ENCODE assay signal across 23 cellular contexts in the genomic region with DNA sequence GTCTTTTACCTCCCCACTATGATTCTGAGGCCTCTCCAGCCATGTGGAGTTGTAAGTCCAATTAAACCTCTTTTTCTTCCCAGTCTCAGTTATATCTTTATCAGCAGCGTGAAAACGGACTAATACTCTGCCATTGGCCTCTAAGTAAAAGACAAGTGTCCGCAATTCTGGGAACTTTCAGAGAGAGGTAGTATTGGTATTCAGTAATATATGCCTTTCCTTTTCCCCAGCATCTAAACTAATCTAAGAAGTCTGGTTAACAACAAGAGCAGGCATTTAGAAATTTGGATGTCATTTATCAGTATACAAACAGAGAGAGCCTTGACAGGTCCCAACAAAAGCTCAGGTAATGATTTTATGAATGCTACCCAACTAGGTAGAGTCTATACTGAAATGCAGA.
DNase-seq lines count a peak whose midpoint lies in the region; ATAC-seq, FAIRE-seq and TF ChIP-seq lines count a peak whose summit lies in the region.
"Had no signal": no experiment of that assay in that cellular context is flagged by ENCODE, and none has a peak within 500 bp of the region (broad histone marks: within the 10 kb centered on the region; RNA-seq: fewer than 3 reads in every experiment).

No MANE protein-coding gene starts in this region.

- H2AFZ ChIP-seq in K562 (ENCODE audit: low read depth, low read length) = no peak overlapping the region
- H2AFZ ChIP-seq: GM23338 had no signal

- no peak for FAIRE-seq in K562 (lab: Jason Lieb, UNC)
- FAIRE-seq: A204.1, GM12891, GM18507, GM19239 had no signal

- H3K9me1 ChIP-seq in K562 (ENCODE audit: control insufficient read depth, insufficient read depth, low read length) = no peaks in the 10 kb centered on the region

- intact Hi-C loops in K562 (cut with micrococcal nuclease) = no loop called here

- POLR2A ChIA-PET in K562 (lab: Yijun Ruan, JAX) = interaction anchor here (0.6 kb wide), 1 partner anchor 499 kb away, joined by 3 read pairs; no protein-coding TSS in a partner anchor

- H3K9me3 ChIP-seq in K562 (replicated peaks; ENCODE audit: control insufficient read depth, insufficient read depth, low read depth, low read length) = no peaks in the 10 kb centered on the region
- H3K9me3 ChIP-seq: BLaER1 had no signal

- in situ Hi-C loops in K562 (cut with MboI) = no loop called here

- no TSS peak for BruUV-seq in K562 (replicated peaks; lab: Mats Ljungman, UMichigan)

- H3K4me1 ChIP-seq in K562 (replicated peaks in 1 of 2; ENCODE audit: control insufficient read depth in 2 of 2, insufficient read depth in 2 of 2, low read length in 2 of 2) = peaks cover 0 to 15% of the 10 kb centered on the region in 2 experiments; a peak in 4 of 5 replicates
- H3K4me1 ChIP-seq: BLaER1 had no signal

- DNase-seq in activated T-cell treated with anti-CD3 and anti-CD28 coated beads, Interleukin-2, amount 50 U/mL, for 24 hours = no peak
- DNase-seq in activated T-cell treated with anti-CD3 and anti-CD28 coated beads, Interleukin-2, amount 50 U/mL, for 72 hours = no peak
- DNase-seq in K562 (ENCODE audit: extremely low read depth in 1 of 4, low spot score in 3 of 4) = no peak
- DNase-seq in progenitor cell of endocrine pancreas (ENCODE audit: low spot score, unreplicated experiment) = no peak
- DNase-seq in NCI-H128 (lab: John Stamatoyannopoulos, UW; ENCODE audit: unreplicated experiment) = no peak
- DNase-seq in HT-29 (ENCODE audit: low spot score) = no peak
- DNase-seq: Calu3; CD4-positive, alpha-beta T cell; CD8-positive, alpha-beta memory T cell; DMS79 treated with DMSO at 0.1 percent for 48 hours; GF-D8; H9 had no signal

- no peaks in the 10 kb centered on the region for H3K79me2 ChIP-seq in K562 (ENCODE audit: control insufficient read depth, insufficient read depth, low read length)

- CTCF ChIA-PET in K562 (lab: Yijun Ruan, JAX; ENCODE audit: low intra/inter-chr PET ratio) = no interaction called here

- H4K20me1 ChIP-seq in K562 (replicated peaks; ENCODE audit: control insufficient read depth, insufficient read depth, low read length) = no peaks in the 10 kb centered on the region
- H4K20me1 ChIP-seq: BLaER1 had no signal

- H3K9me3 Mint-ChIP-seq in activated T-cell treated with anti-CD3 and anti-CD28 coated beads, Interleukin-2, amount 50 U/mL, for 24 hours = no peaks in the 10 kb centered on the region
- H3K9me3 Mint-ChIP-seq in activated T-cell treated with anti-CD3 and anti-CD28 coated beads, Interleukin-2, amount 50 U/mL, for 72 hours = no peaks in the 10 kb centered on the region
- no peaks in the 10 kb centered on the region for H3K9me3 Mint-ChIP-seq in progenitor cell of endocrine pancreas (ENCODE audit: low read depth)
- H3K9me3 Mint-ChIP-seq: CD14-positive monocyte; CD4-positive, alpha-beta T cell; CD8-positive, alpha-beta memory T cell; GM23338; H9 had no signal

- no peak for TF ChIP-seq RAD21 in K562 (CRISPR knock-in tag; conservative IDR thresholded peaks at IDR 0.05 in 1 of 2, IDR thresholded peaks at IDR 0.05 in 1 of 2)

- TF ChIP-seq POLR2A in K562 (conservative IDR thresholded peaks at IDR 0.05) = no peak

- H3K4me1 Mint-ChIP-seq in activated T-cell treated with anti-CD3 and anti-CD28 coated beads, Interleukin-2, amount 50 U/mL, for 24 hours (ENCODE audit: low read depth) = peaks cover 10% of the 10 kb centered on the region
- H3K4me1 Mint-ChIP-seq in activated T-cell treated with anti-CD3 and anti-CD28 coated beads, Interleukin-2, amount 50 U/mL, for 72 hours (ENCODE audit: low read depth) = no peaks in the 10 kb centered on the region
- H3K4me1 Mint-ChIP-seq in progenitor cell of endocrine pancreas (ENCODE audit: low read depth) = peaks cover 42% of the 10 kb centered on the region
- H3K4me1 Mint-ChIP-seq: CD14-positive monocyte; CD8-positive, alpha-beta memory T cell; GM23338; H9 had no signal

- no peak for TF ChIP-seq CTCF in K562 (IDR thresholded peaks at IDR 0.05 in 2 of 3, conservative IDR thresholded peaks at IDR 0.05 in 1 of 3; ENCODE audit: insufficient read depth in 2 of 3, low read depth in 1 of 3, low read length in 3 of 3)
- no peak for TF ChIP-seq CTCF in progenitor cell of endocrine pancreas (IDR thresholded peaks at IDR 0.05; ENCODE audit: unreplicated experiment)

- no peak for ATAC-seq in activated T-cell treated with anti-CD3 and anti-CD28 coated beads, Interleukin-2, amount 50 U/mL, for 72 hours (replicated peaks in 1 of 2)
- ATAC-seq in K562 (no peak), GM19455 (IDR thresholded peaks at IDR 0.05; ENCODE audit: unreplicated experiment) (no peak)
- ATAC-seq: GM23338, HCT116 had no signal

- H3K27me3 Mint-ChIP-seq in activated T-cell treated with anti-CD3 and anti-CD28 coated beads, Interleukin-2, amount 50 U/mL, for 24 hours = no peaks in the 10 kb centered on the region
- no peaks in the 10 kb centered on the region for H3K27me3 Mint-ChIP-seq in activated T-cell treated with anti-CD3 and anti-CD28 coated beads, Interleukin-2, amount 50 U/mL, for 72 hours (ENCODE audit: low read depth)
- H3K27me3 Mint-ChIP-seq in progenitor cell of endocrine pancreas = no peaks in the 10 kb centered on the region
- H3K27me3 Mint-ChIP-seq: B cell; CD4-positive, alpha-beta T cell; CD8-positive, alpha-beta memory T cell had no signal

- H3K36me3 ChIP-seq in K562 (ENCODE audit: control insufficient read depth, insufficient read depth, low read length) = 0 out of 3 replicates have a peak, but pooled peaks cover 9% of the 10 kb centered on the region

- H3K4me3 ChIP-seq in K562 = no peak overlapping the region
- H3K4me3 ChIP-seq: BLaER1, GM23338 had no signal

- no peak overlapping the region for H3K4me3 Mint-ChIP-seq in activated T-cell treated with anti-CD3 and anti-CD28 coated beads, Interleukin-2, amount 50 U/mL, for 24 hours
- no peak overlapping the region for H3K4me3 Mint-ChIP-seq in activated T-cell treated with anti-CD3 and anti-CD28 coated beads, Interleukin-2, amount 50 U/mL, for 72 hours
- H3K4me3 Mint-ChIP-seq in progenitor cell of endocrine pancreas (ENCODE audit: low read depth) = no peak overlapping the region
- H3K4me3 Mint-ChIP-seq: B cell; CD14-positive monocyte; CD4-positive, alpha-beta T cell; CD8-positive, alpha-beta memory T cell; GM23338; H9 had no signal

- H3K4me2 ChIP-seq in K562 (ENCODE audit: insufficient read depth, low read length) = no peak overlapping the region
- H3K4me2 ChIP-seq: BLaER1, GM23338 had no signal

- no peaks in the 10 kb centered on the region for H3K27me3 ChIP-seq in K562 (ENCODE audit: control insufficient read depth in 2 of 2, insufficient read depth in 2 of 2, low read length in 2 of 2)
- H3K27me3 ChIP-seq: BLaER1 had no signal

- H3K27ac Mint-ChIP-seq in activated T-cell treated with anti-CD3 and anti-CD28 coated beads, Interleukin-2, amount 50 U/mL, for 24 hours = peak overlapping the region; percentile 33
- no peak overlapping the region for H3K27ac Mint-ChIP-seq in activated T-cell treated with anti-CD3 and anti-CD28 coated beads, Interleukin-2, amount 50 U/mL, for 72 hours
- H3K27ac Mint-ChIP-seq in progenitor cell of endocrine pancreas = peak overlapping the region; percentile 37
- H3K27ac Mint-ChIP-seq: B cell; CD14-positive monocyte; CD4-positive, alpha-beta T cell; H9 had no signal

- no peak overlapping the region for H3K9ac ChIP-seq in K562 (ENCODE audit: insufficient read depth in 1 of 2, low read depth in 2 of 2, low read length in 2 of 2)
- H3K9ac ChIP-seq: BLaER1 had no signal

- 88% methylated on average over 3 of the region's 3 CpGs for WGBS in K562 (ENCODE audit: insufficient coverage, low coverage, missing lambda C conversion rate)

- H3K36me3 Mint-ChIP-seq in activated T-cell treated with anti-CD3 and anti-CD28 coated beads, Interleukin-2, amount 50 U/mL, for 24 hours (ENCODE audit: low read depth) = peaks cover 82% of the 10 kb centered on the region
- peaks cover 2 to 5% of the 10 kb centered on the region in 2 donors for H3K36me3 Mint-ChIP-seq in activated T-cell treated with anti-CD3 and anti-CD28 coated beads, Interleukin-2, amount 50 U/mL, for 72 hours (ENCODE audit: insufficient read depth in 2 of 2)
- H3K36me3 Mint-ChIP-seq in progenitor cell of endocrine pancreas (ENCODE audit: insufficient read depth) = peaks cover 20% of the 10 kb centered on the region

- no peak overlapping the region for H3K27ac ChIP-seq in K562 (ENCODE audit: extremely low read depth, low read depth, low read length)
- H3K27ac ChIP-seq: 22Rv1, BLaER1 had no signal

- no peak for TF ChIP-seq EP300 in K562 (IDR thresholded peaks at IDR 0.05; ENCODE audit: low read length)

TF ChIP-seq in K562, 482 proteins besides CTCF, POLR2A, EP300 and RAD21:
- TF ChIP-seq DIDO1 (tag; IDR thresholded peaks at IDR 0.05; ENCODE audit: low read depth) (no peak), ZNF766 (CRISPR knock-in tag; conservative IDR thresholded peaks at IDR 0.05) (peak; percentile 31; the same call in 1 of the 2 replicates), ZNF589 (CRISPR knock-in tag; IDR thresholded peaks at IDR 0.05; ENCODE audit: low read depth) (peak; percentile 56; the same call in 1 of the 2 replicates)
- TF ChIP-seq, protein P1, sequence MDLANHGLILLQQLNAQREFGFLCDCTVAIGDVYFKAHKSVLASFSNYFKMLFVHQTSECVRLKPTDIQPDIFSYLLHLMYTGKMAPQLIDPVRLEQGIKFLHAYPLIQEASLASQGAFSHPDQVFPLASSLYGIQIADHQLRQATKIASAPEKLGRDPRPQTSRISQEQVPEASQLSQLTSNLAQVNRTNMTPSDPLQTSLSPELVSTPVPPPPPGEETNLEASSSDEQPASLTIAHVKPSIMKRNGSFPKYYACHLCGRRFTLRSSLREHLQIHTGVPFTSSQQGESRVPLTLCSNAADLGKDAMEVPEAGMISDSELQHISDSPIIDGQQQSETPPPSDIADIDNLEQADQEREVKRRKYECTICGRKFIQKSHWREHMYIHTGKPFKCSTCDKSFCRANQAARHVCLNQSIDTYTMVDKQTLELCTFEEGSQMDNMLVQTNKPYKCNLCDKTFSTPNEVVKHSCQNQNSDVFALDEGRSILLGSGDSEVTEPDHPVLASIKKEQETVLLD (IDR thresholded peaks at IDR 0.05) = no peak
